In the genomic region with DNA sequence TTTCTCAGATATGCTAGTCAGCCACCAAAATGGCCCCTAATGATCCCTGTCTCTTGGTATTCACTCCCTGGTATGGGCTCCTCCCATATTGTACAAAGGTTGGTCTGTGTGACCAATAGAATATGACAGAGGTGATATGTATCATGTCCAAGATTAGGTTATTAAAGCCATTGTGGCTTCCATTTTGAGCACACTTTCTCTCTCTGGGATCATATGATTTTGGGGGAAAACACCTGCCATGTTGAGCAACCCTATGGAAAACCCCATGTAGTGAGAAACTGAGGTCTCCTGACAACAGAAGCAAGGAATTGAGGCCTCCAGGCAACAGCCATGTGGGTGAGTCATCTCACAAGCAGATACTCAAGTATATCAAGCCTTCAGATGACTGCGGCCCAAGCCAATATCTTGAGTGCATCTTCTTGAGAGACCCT, we compare ENCODE assay signal across 10 cellular contexts. TPM values are rescaled to one million over a fixed set of nuclear protein-coding genes. Genes with fewer than 3 reads are reported as not detected.
DNase-seq lines count a peak whose midpoint lies in the region; ATAC-seq and TF ChIP-seq lines count a peak whose summit lies in the region.
"Had no signal": no experiment of that assay in that cellular context is flagged by ENCODE, and none has a peak within 500 bp of the region (broad histone marks: within the 10 kb centered on the region; RNA-seq: fewer than 3 reads in every experiment).

No MANE protein-coding gene starts in this region.

- TF ChIP-seq CTCF in OCI-LY3 (IDR thresholded peaks at IDR 0.05; ENCODE audit: low read depth, low read length), result no peak
- no peak for TF ChIP-seq CTCF in esophagus squamous epithelium (IDR thresholded peaks at IDR 0.05)
- TF ChIP-seq CTCF in gastrocnemius medialis (IDR thresholded peaks at IDR 0.05 in 4 of 5, conservative IDR thresholded peaks at IDR 0.05 in 1 of 5), result no peak
- no peak for TF ChIP-seq CTCF in CD8-positive, alpha-beta T cell (IDR thresholded peaks at IDR 0.05)

- H3K4me1 ChIP-seq in OCI-LY3 (ENCODE audit: low read length) (peaks cover 68% of the 10 kb centered on the region), esophagus squamous epithelium (peaks cover 0 to 16% (median 0%) of the 10 kb centered on the region in 3 donors), gastrocnemius medialis (no peaks in the 10 kb centered on the region)
- peaks cover 6% of the 10 kb centered on the region for H3K4me1 ChIP-seq in CD8-positive, alpha-beta T cell (ENCODE audit: insufficient read depth, low read length)

- 47 to 50% methylated on average over 1 of the region's 1 CpG for WGBS in esophagus squamous epithelium, 2 donors

- H3K27ac Mint-ChIP-seq in CD8-positive, alpha-beta T cell, result no peak overlapping the region

- no peak overlapping the region for H3K4me3 Mint-ChIP-seq in CD8-positive, alpha-beta T cell

- H3K27me3 ChIP-seq in OCI-LY3 (ENCODE audit: low read depth, low read length), result peaks cover 13% of the 10 kb centered on the region
- H3K27me3 ChIP-seq in esophagus squamous epithelium, result peaks cover 0 to 7% (median 0%) of the 10 kb centered on the region in 4 donors
- no peaks in the 10 kb centered on the region for H3K27me3 ChIP-seq in gastrocnemius medialis
- no peaks in the 10 kb centered on the region for H3K27me3 ChIP-seq in CD8-positive, alpha-beta T cell (ENCODE audit: insufficient read depth, low read length)

- no peaks in the 10 kb centered on the region for H3K9me3 Mint-ChIP-seq in CD8-positive, alpha-beta T cell

- no peaks in the 10 kb centered on the region for H3K36me3 Mint-ChIP-seq in CD8-positive, alpha-beta T cell

- peaks cover 20% of the 10 kb centered on the region for H3K4me1 Mint-ChIP-seq in CD8-positive, alpha-beta T cell (ENCODE audit: low read depth)

- DNase-seq in kidney tubule cell (ENCODE audit: low spot score), result peak; percentile 57
- DNase-seq in esophagus squamous epithelium (lab: John Stamatoyannopoulos, UW), result no peak
- no peak for DNase-seq in GM19238 (ENCODE audit: insufficient read length, low spot score)
- no peak for DNase-seq in gastrocnemius medialis
- DNase-seq in CD8-positive, alpha-beta T cell, result no peak
- DNase-seq: MV-4-11 had no signal

- no peaks in the 10 kb centered on the region for H3K9me3 ChIP-seq in OCI-LY3 (ENCODE audit: insufficient read depth, low read length)
- H3K9me3 ChIP-seq in esophagus squamous epithelium, result no peaks in the 10 kb centered on the region
- H3K9me3 ChIP-seq in gastrocnemius medialis, result no peaks in the 10 kb centered on the region
- H3K9me3 ChIP-seq in CD8-positive, alpha-beta T cell (ENCODE audit: low read length), result no peaks in the 10 kb centered on the region

- in situ Hi-C loops in gastrocnemius medialis (cut with MboI; ENCODE audit: low sequenced_read_pairs in 4 of 4), result no loop called here

- TF ChIP-seq POLR2A in esophagus squamous epithelium (IDR thresholded peaks at IDR 0.05), result no peak
- no peak for TF ChIP-seq POLR2A in gastrocnemius medialis (IDR thresholded peaks at IDR 0.05)

- peak overlapping the region; percentile 53 for H2AFZ ChIP-seq in OCI-LY3 (ENCODE audit: low read depth, low read length)

- CTCF ChIA-PET in CD8-positive, alpha-beta T cell (lab: Charles Lee), result interaction anchor here (0.7 to 1.1 kb wide), 3 partner anchors 13 to 17 kb away, joined by 3 read pairs; no protein-coding TSS in a partner anchor

- H3K36me3 ChIP-seq in OCI-LY3 (replicated peaks; ENCODE audit: low read depth, low read length), result no peaks in the 10 kb centered on the region
- no peaks in the 10 kb centered on the region for H3K36me3 ChIP-seq in esophagus squamous epithelium
- no peaks in the 10 kb centered on the region for H3K36me3 ChIP-seq in gastrocnemius medialis
- H3K36me3 ChIP-seq in CD8-positive, alpha-beta T cell (ENCODE audit: insufficient read depth, low read length), result no peaks in the 10 kb centered on the region
- H3K36me3 ChIP-seq: cardiac muscle cell had no signal

- ATAC-seq in GM18511 (IDR thresholded peaks at IDR 0.05; ENCODE audit: unreplicated experiment) (peak; percentile 53), GM21423 (IDR thresholded peaks at IDR 0.05; ENCODE audit: unreplicated experiment) (peak; percentile 50), gastrocnemius medialis (no peak)
- ATAC-seq in CD8-positive, alpha-beta T cell, result no peak

- H3K79me2 ChIP-seq in OCI-LY3 (ENCODE audit: low read length), result no peaks in the 10 kb centered on the region

- H3K4me2 ChIP-seq in OCI-LY3 (ENCODE audit: low read length), result peak overlapping the region; percentile 28

- intact Hi-C loops in esophagus squamous epithelium (cut with DNase I), result no loop called here
- intact Hi-C loops in gastrocnemius medialis (cut with DNase I; ENCODE audit: low total_unique reads), result no loop called here
- intact Hi-C loops in CD8-positive, alpha-beta T cell (cut with DNase I, micrococcal nuclease), result no loop called here

- POLR2A ChIA-PET in CD8-positive, alpha-beta T cell (lab: Charles Lee), result interaction anchor here (1.5 kb wide), 1 partner anchor 12 kb away, joined by 3 read pairs; no protein-coding TSS in a partner anchor

- H3K4me3 ChIP-seq in OCI-LY3 (ENCODE audit: low read length), result peak overlapping the region; percentile 0; the same call in 1 of the 2 replicates
- H3K4me3 ChIP-seq in esophagus squamous epithelium, result no peak overlapping the region
- H3K4me3 ChIP-seq in gastrocnemius medialis, result no peak overlapping the region
- H3K4me3 ChIP-seq in CD8-positive, alpha-beta T cell (ENCODE audit: low read depth, low read length), result no peak overlapping the region
- H3K4me3 ChIP-seq: cardiac muscle cell had no signal

- H3K27me3 Mint-ChIP-seq in CD8-positive, alpha-beta T cell (ENCODE audit: low read depth), result no peaks in the 10 kb centered on the region

- H4K20me1 ChIP-seq in OCI-LY3 (ENCODE audit: insufficient read depth, low read length), result no peaks in the 10 kb centered on the region

- H3K9ac ChIP-seq in OCI-LY3 (ENCODE audit: low read length), result peak overlapping the region; percentile 0; the same call in 1 of the 2 replicates

- peak overlapping the region; percentile 68 for H3K27ac ChIP-seq in OCI-LY3 (ENCODE audit: low read length)
- H3K27ac ChIP-seq in esophagus squamous epithelium, result no peak overlapping the region
- H3K27ac ChIP-seq in gastrocnemius medialis, result no peak overlapping the region
- no peak overlapping the region for H3K27ac ChIP-seq in CD8-positive, alpha-beta T cell (ENCODE audit: low read depth, low read length)
- H3K27ac ChIP-seq: cardiac muscle cell had no signal

RNA-seq across cellular contexts. Expression of gene ZNF318, which starts 7.1 kb away (rescaled TPM):
- total RNA-seq in esophagus squamous epithelium (10 to 100 TPM in 1 of 4 donors, 1 to 10 TPM in 3; 5.6 to 13.5 (median 8.1) TPM), gastrocnemius medialis (10 to 100 TPM in 3 of 4 donors, 1 to 10 TPM in 1; 9.9 to 13.8 (median 12.4) TPM)
- 10 to 100 TPM; 18.2 TPM for total RNA-seq in CD8-positive, alpha-beta T cell

RNA-seq across cellular contexts. Expression of gene ABCC10, which starts 50.8 kb away (rescaled TPM):
- 10 to 100 TPM; 10.8 to 23.9 (median 19.3) TPM for total RNA-seq in esophagus squamous epithelium
- 10 to 100 TPM in 1 of 4 donors, 1 to 10 TPM in 3; 5.3 to 11.8 (median 8.6) TPM for total RNA-seq in gastrocnemius medialis
- total RNA-seq in CD8-positive, alpha-beta T cell, result 10 to 100 TPM; 39.7 to 45.5 TPM

Comparison
In these comparisons a context has a peak if more than half of its experiments do, and no peak if none do; other contexts are left out.
1. ATAC-seq: peak in GM18511 (single experiment) and GM21423 (single experiment); none in gastrocnemius medialis (0 of 2) and CD8-positive, alpha-beta T cell (single experiment).